1 cellular context compared by ENCODE assay signal in the genomic region with DNA sequence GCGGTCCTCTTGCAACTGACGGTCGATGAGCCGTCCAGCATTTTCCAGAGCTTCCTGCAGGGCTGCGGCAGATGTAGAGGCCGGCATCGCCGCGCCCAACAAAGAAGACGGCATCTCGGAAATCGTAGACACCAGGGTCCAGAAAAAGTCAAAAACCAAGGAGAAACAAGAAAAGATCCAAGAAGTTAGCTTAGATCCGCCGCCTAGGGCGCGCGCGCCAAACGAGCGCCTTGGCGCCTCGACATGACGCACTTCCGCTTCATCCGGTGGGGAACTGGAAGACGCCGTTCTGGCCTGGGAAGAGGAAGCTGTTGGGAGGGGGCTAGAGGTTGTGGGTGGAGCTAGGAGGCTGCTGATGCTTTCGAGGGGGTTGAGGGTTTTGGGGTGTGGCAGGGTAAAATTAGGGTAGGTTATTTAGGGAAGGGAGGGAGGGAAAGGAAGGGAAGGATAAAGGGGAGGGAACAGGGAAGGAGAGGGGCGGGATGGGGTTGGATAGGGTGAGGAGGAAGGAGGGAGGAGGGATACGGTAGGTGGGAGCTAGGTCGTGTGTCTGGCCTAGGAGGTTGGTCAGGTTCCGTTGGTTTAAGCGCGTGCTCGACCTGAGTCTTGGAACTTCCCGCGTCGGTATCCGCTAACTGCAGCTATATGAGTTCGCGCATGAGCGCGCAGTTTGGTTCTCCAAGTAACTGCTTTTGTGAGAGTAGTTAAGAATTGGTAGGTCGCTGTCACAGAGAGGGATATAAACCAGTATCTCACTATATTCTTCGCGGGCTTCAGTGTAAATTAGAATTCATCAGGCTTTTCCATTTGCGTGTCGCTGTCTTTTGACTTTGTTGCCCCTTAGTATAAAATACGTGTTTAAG.
A peak's percentile ranks its signal among the peaks of the same experiment; 100 is the strongest.
TF ChIP-seq lines count a peak whose summit lies in the region.

A gene (minus strand): TSS at position 243 of the 863 bp plus-strand sequence. CDS start 129 bp downstream, at position 114.

TF ChIP-seq in K562, 482 proteins besides CTCF, POLR2A, EP300 and RAD21 (continued from another document and continues in another):
- TF ChIP-seq, protein P1, sequence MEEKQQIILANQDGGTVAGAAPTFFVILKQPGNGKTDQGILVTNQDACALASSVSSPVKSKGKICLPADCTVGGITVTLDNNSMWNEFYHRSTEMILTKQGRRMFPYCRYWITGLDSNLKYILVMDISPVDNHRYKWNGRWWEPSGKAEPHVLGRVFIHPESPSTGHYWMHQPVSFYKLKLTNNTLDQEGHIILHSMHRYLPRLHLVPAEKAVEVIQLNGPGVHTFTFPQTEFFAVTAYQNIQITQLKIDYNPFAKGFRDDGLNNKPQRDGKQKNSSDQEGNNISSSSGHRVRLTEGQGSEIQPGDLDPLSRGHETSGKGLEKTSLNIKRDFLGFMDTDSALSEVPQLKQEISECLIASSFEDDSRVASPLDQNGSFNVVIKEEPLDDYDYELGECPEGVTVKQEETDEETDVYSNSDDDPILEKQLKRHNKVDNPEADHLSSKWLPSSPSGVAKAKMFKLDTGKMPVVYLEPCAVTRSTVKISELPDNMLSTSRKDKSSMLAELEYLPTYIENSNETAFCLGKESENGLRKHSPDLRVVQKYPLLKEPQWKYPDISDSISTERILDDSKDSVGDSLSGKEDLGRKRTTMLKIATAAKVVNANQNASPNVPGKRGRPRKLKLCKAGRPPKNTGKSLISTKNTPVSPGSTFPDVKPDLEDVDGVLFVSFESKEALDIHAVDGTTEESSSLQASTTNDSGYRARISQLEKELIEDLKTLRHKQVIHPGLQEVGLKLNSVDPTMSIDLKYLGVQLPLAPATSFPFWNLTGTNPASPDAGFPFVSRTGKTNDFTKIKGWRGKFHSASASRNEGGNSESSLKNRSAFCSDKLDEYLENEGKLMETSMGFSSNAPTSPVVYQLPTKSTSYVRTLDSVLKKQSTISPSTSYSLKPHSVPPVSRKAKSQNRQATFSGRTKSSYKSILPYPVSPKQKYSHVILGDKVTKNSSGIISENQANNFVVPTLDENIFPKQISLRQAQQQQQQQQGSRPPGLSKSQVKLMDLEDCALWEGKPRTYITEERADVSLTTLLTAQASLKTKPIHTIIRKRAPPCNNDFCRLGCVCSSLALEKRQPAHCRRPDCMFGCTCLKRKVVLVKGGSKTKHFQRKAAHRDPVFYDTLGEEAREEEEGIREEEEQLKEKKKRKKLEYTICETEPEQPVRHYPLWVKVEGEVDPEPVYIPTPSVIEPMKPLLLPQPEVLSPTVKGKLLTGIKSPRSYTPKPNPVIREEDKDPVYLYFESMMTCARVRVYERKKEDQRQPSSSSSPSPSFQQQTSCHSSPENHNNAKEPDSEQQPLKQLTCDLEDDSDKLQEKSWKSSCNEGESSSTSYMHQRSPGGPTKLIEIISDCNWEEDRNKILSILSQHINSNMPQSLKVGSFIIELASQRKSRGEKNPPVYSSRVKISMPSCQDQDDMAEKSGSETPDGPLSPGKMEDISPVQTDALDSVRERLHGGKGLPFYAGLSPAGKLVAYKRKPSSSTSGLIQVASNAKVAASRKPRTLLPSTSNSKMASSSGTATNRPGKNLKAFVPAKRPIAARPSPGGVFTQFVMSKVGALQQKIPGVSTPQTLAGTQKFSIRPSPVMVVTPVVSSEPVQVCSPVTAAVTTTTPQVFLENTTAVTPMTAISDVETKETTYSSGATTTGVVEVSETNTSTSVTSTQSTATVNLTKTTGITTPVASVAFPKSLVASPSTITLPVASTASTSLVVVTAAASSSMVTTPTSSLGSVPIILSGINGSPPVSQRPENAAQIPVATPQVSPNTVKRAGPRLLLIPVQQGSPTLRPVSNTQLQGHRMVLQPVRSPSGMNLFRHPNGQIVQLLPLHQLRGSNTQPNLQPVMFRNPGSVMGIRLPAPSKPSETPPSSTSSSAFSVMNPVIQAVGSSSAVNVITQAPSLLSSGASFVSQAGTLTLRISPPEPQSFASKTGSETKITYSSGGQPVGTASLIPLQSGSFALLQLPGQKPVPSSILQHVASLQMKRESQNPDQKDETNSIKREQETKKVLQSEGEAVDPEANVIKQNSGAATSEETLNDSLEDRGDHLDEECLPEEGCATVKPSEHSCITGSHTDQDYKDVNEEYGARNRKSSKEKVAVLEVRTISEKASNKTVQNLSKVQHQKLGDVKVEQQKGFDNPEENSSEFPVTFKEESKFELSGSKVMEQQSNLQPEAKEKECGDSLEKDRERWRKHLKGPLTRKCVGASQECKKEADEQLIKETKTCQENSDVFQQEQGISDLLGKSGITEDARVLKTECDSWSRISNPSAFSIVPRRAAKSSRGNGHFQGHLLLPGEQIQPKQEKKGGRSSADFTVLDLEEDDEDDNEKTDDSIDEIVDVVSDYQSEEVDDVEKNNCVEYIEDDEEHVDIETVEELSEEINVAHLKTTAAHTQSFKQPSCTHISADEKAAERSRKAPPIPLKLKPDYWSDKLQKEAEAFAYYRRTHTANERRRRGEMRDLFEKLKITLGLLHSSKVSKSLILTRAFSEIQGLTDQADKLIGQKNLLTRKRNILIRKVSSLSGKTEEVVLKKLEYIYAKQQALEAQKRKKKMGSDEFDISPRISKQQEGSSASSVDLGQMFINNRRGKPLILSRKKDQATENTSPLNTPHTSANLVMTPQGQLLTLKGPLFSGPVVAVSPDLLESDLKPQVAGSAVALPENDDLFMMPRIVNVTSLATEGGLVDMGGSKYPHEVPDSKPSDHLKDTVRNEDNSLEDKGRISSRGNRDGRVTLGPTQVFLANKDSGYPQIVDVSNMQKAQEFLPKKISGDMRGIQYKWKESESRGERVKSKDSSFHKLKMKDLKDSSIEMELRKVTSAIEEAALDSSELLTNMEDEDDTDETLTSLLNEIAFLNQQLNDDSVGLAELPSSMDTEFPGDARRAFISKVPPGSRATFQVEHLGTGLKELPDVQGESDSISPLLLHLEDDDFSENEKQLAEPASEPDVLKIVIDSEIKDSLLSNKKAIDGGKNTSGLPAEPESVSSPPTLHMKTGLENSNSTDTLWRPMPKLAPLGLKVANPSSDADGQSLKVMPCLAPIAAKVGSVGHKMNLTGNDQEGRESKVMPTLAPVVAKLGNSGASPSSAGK (IDR thresholded peaks at IDR 0.05) = peak; percentile 100
- TF ChIP-seq GABPA (tag; conservative IDR thresholded peaks at IDR 0.05; ENCODE audit: low read depth) (peak; percentile 97), ARID2 (IDR thresholded peaks at IDR 0.05) (peak; percentile 72; the same call in 1 of the 2 replicates), RBM25 (IDR thresholded peaks at IDR 0.05; ENCODE audit: low read depth, low read length, severe bottlenecking) (no peak), HDAC1 (IDR thresholded peaks at IDR 0.05) (peak in 1 of 2 experiments; percentile 97; a peak in 3 of 4 replicates)
- TF ChIP-seq, protein P2, sequence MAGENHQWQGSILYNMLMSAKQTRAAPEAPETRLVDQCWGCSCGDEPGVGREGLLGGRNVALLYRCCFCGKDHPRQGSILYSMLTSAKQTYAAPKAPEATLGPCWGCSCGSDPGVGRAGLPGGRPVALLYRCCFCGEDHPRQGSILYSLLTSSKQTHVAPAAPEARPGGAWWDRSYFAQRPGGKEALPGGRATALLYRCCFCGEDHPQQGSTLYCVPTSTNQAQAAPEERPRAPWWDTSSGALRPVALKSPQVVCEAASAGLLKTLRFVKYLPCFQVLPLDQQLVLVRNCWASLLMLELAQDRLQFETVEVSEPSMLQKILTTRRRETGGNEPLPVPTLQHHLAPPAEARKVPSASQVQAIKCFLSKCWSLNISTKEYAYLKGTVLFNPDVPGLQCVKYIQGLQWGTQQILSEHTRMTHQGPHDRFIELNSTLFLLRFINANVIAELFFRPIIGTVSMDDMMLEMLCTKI (IDR thresholded peaks at IDR 0.05; ENCODE audit: partially characterized antibody) = no peak
- TF ChIP-seq, protein P3, sequence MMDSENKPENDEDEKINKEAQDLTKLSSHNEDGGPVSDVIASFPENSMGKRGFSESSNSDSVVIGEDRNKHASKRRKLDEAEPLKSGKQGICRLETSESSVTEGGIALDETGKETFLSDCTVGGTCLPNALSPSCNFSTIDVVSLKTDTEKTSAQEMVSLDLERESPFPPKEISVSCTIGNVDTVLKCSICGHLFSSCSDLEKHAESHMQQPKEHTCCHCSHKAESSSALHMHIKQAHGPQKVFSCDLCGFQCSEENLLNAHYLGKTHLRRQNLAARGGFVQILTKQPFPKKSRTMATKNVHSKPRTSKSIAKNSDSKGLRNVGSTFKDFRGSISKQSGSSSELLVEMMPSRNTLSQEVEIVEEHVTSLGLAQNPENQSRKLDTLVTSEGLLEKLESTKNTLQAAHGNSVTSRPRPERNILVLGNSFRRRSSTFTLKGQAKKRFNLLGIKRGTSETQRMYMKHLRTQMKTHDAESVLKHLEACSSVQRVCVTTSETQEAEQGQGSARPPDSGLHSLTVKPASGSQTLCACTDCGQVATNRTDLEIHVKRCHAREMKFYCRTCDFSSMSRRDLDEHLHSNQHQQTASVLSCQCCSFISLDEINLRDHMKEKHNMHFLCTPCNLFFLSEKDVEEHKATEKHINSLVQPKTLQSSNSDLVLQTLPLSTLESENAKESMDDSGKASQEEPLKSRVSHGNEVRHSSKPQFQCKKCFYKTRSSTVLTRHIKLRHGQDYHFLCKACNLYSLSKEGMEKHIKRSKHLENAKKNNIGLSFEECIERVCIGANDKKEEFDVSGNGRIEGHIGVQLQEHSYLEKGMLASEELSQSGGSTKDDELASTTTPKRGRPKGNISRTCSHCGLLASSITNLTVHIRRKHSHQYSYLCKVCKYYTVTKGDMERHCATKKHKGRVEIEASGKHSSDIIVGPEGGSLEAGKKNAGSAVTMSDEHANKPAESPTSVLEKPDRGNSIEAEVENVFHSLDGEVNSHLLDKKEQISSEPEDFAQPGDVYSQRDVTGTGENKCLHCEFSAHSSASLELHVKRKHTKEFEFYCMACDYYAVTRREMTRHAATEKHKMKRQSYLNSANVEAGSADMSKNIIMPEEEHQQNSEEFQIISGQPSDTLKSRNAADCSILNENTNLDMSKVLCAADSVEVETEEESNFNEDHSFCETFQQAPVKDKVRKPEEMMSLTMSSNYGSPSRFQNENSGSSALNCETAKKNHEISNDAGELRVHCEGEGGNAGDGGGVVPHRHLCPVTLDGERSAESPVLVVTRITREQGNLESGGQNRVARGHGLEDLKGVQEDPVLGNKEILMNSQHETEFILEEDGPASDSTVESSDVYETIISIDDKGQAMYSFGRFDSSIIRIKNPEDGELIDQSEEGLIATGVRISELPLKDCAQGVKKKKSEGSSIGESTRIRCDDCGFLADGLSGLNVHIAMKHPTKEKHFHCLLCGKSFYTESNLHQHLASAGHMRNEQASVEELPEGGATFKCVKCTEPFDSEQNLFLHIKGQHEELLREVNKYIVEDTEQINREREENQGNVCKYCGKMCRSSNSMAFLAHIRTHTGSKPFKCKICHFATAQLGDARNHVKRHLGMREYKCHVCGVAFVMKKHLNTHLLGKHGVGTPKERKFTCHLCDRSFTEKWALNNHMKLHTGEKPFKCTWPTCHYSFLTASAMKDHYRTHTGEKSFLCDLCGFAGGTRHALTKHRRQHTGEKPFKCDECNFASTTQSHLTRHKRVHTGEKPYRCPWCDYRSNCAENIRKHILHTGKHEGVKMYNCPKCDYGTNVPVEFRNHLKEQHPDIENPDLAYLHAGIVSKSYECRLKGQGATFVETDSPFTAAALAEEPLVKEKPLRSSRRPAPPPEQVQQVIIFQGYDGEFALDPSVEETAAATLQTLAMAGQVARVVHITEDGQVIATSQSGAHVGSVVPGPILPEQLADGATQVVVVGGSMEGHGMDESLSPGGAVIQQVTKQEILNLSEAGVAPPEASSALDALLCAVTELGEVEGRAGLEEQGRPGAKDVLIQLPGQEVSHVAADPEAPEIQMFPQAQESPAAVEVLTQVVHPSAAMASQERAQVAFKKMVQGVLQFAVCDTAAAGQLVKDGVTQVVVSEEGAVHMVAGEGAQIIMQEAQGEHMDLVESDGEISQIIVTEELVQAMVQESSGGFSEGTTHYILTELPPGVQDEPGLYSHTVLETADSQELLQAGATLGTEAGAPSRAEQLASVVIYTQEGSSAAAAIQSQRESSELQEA (IDR thresholded peaks at IDR 0.05; ENCODE audit: low read depth) = no peak; the same call in 1 of the 2 replicates
- TF ChIP-seq, protein P4, sequence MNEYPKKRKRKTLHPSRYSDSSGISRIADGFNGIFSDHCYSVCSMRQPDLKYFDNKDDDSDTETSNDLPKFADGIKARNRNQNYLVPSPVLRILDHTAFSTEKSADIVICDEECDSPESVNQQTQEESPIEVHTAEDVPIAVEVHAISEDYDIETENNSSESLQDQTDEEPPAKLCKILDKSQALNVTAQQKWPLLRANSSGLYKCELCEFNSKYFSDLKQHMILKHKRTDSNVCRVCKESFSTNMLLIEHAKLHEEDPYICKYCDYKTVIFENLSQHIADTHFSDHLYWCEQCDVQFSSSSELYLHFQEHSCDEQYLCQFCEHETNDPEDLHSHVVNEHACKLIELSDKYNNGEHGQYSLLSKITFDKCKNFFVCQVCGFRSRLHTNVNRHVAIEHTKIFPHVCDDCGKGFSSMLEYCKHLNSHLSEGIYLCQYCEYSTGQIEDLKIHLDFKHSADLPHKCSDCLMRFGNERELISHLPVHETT (CRISPR knock-in tag; conservative IDR thresholded peaks at IDR 0.05 in 1 of 2, IDR thresholded peaks at IDR 0.05 in 1 of 2) = peak in 1 of 2 experiments; percentile 50; a peak in 1 of 4 replicates
- TF ChIP-seq, protein P5, sequence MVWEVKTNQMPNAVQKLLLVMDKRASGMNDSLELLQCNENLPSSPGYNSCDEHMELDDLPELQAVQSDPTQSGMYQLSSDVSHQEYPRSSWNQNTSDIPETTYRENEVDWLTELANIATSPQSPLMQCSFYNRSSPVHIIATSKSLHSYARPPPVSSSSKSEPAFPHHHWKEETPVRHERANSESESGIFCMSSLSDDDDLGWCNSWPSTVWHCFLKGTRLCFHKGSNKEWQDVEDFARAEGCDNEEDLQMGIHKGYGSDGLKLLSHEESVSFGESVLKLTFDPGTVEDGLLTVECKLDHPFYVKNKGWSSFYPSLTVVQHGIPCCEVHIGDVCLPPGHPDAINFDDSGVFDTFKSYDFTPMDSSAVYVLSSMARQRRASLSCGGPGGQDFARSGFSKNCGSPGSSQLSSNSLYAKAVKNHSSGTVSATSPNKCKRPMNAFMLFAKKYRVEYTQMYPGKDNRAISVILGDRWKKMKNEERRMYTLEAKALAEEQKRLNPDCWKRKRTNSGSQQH (CRISPR knock-in tag; IDR thresholded peaks at IDR 0.05) = peak; percentile 98
